In genomic region chr17:17504341-17505140, GRCh38 we compare ENCODE assay signal across 20 cellular contexts. TPM values are rescaled to one million over a fixed set of nuclear protein-coding genes. Genes with fewer than 3 reads are reported as not detected.
DNase-seq lines count a peak whose midpoint lies in the region; ATAC-seq and TF ChIP-seq lines count a peak whose summit lies in the region.
"Had no signal": no experiment of that assay in that cellular context is flagged by ENCODE, and none has a peak within 500 bp of the region (broad histone marks: within the 10 kb centered on the region; RNA-seq: fewer than 3 reads in every experiment).

No MANE protein-coding gene starts in this region.

- no peaks in the 10 kb centered on the region for H3K27me3 Mint-ChIP-seq in WTC11 (ENCODE audit: low read depth)

- no peaks in the 10 kb centered on the region for H4K20me1 ChIP-seq in smooth muscle cell (ENCODE audit: low read depth)

- WGBS in right lobe of liver (ENCODE audit: insufficient coverage, low coverage, low lambda C conversion rate, missing lambda C conversion rate) = 75% methylated on average over 7 of the region's 20 CpGs
- WGBS in smooth muscle cell (ENCODE audit: low lambda C conversion rate) = 91% methylated on average over 20 of the region's 20 CpGs

- H3K79me2 ChIP-seq in smooth muscle cell (ENCODE audit: low read depth) = no peaks in the 10 kb centered on the region

- no peak for TF ChIP-seq CTCF in right atrium auricular region (IDR thresholded peaks at IDR 0.05)
- TF ChIP-seq CTCF in WTC11 (IDR thresholded peaks at IDR 0.05) = no peak
- no peak for TF ChIP-seq CTCF in right lobe of liver (IDR thresholded peaks at IDR 0.05)
- TF ChIP-seq CTCF in smooth muscle cell (IDR thresholded peaks at IDR 0.05; ENCODE audit: borderline replicate concordance, insufficient read depth, poor library complexity, severe bottlenecking) = no peak

- TF ChIP-seq POLR2A in right lobe of liver (IDR thresholded peaks at IDR 0.05) = no peak

- peaks cover 0 to 19% of the 10 kb centered on the region in 2 donors for H3K4me1 ChIP-seq in right atrium auricular region
- no peaks in the 10 kb centered on the region for H3K4me1 ChIP-seq in right lobe of liver
- H3K4me1 ChIP-seq in smooth muscle cell (ENCODE audit: low read depth) = no peaks in the 10 kb centered on the region
- H3K4me1 ChIP-seq: BE2C had no signal

- no peaks in the 10 kb centered on the region; the same call in 1 of the 2 replicates for H3K4me1 Mint-ChIP-seq in WTC11
- H3K4me1 Mint-ChIP-seq: CD4-positive, alpha-beta memory T cell had no signal

- H3K9me3 ChIP-seq in right atrium auricular region = no peaks in the 10 kb centered on the region
- no peaks in the 10 kb centered on the region for H3K9me3 ChIP-seq in right lobe of liver
- no peaks in the 10 kb centered on the region for H3K9me3 ChIP-seq in smooth muscle cell (replicated peaks; ENCODE audit: low read depth)
- H3K9me3 ChIP-seq: BE2C had no signal

- H3K27me3 ChIP-seq in right atrium auricular region = no peaks in the 10 kb centered on the region
- no peaks in the 10 kb centered on the region for H3K27me3 ChIP-seq in right lobe of liver
- H3K27me3 ChIP-seq in smooth muscle cell (ENCODE audit: low read depth) = no peaks in the 10 kb centered on the region
- H3K27me3 ChIP-seq: BE2C had no signal

- CTCF ChIA-PET in WTC11 (lab: Charles Lee) = interaction anchor here (1.1 to 3.4 kb wide), 5 partner anchors 8 to 63 kb away, joined by 4 to 20 read pairs (median 6); partner anchors contain the start of gene RASD1

- H3K4me2 ChIP-seq in smooth muscle cell = no peak overlapping the region
- H3K4me2 ChIP-seq: KMS-11 had no signal

- H3K9me3 Mint-ChIP-seq in WTC11 = no peaks in the 10 kb centered on the region
- H3K9me3 Mint-ChIP-seq: CD4-positive, alpha-beta memory T cell had no signal

- H3K36me3 ChIP-seq in right atrium auricular region (no peaks in the 10 kb centered on the region), right lobe of liver (no peaks in the 10 kb centered on the region), smooth muscle cell (ENCODE audit: low read depth) (no peaks in the 10 kb centered on the region)
- H3K36me3 ChIP-seq: BE2C had no signal

- POLR2A ChIA-PET in WTC11 (lab: Charles Lee) = no interaction called here

- H3K9ac ChIP-seq in smooth muscle cell (ENCODE audit: low read depth) = no peak overlapping the region
- H3K9ac ChIP-seq: GM23248, KMS-11 had no signal

- peak; percentile 20 for DNase-seq in Right ventricle myocardium superior
- DNase-seq in right atrium auricular region (ENCODE audit: low spot score) = no peak
- no peak for DNase-seq in WTC11 (ENCODE audit: low spot score)
- DNase-seq in right lobe of liver = peak in 1 of 3 donors; percentile 49
- DNase-seq in smooth muscle cell (lab: John Stamatoyannopoulos, UW; ENCODE audit: unreplicated experiment) = no peak
- DNase-seq: 8988T; BE2C; CD4-positive, alpha-beta memory T cell; GF-D8; GM23248; NCI-H187; NCI-H2107; NCI-H510A; NCI-H748 treated with DMSO at 0.1 percent for 48 hours; SHP77 treated with DMSO at 0.1 percent for 48 hours had no signal

- no peak overlapping the region for H2AFZ ChIP-seq in smooth muscle cell (ENCODE audit: low read depth)
- H2AFZ ChIP-seq: GM23248 had no signal

- H3F3A ChIP-seq in smooth muscle cell (ENCODE audit: low read depth) = no peaks in the 10 kb centered on the region

- H3K36me3 Mint-ChIP-seq in WTC11 = no peaks in the 10 kb centered on the region
- H3K36me3 Mint-ChIP-seq: CD4-positive, alpha-beta memory T cell had no signal

- H3K4me3 Mint-ChIP-seq in WTC11 = no peak overlapping the region
- H3K4me3 Mint-ChIP-seq: CD4-positive, alpha-beta memory T cell had no signal

- peak overlapping the region; percentile 68 for H3K27ac Mint-ChIP-seq in WTC11
- H3K27ac Mint-ChIP-seq: CD4-positive, alpha-beta memory T cell had no signal

- H3K27ac ChIP-seq in right atrium auricular region (peak overlapping the region in 1 of 2 donors; percentile 84), right lobe of liver (no peak overlapping the region), temporal lobe (ENCODE audit: low read depth, low read length) (peak overlapping the region; percentile 6), smooth muscle cell (ENCODE audit: low read depth) (no peak overlapping the region)
- H3K27ac ChIP-seq: GM23248, KMS-11 had no signal

- intact Hi-C loops in Right ventricle myocardium superior (cut with DNase I) (no loop called here), right lobe of liver (cut with DNase I) (loop anchor here in 1 of 2 donors (10.0 kb wide), 1 partner anchor 130 kb away; no protein-coding TSS in a partner anchor)

- ATAC-seq in Right ventricle myocardium superior (ENCODE audit: poor library complexity) = no peak
- no peak for ATAC-seq in WTC11
- peak in 3 of 4 donors; percentile 2 to 8 (median 5) for ATAC-seq in right lobe of liver
- ATAC-seq in HG02884 (IDR thresholded peaks at IDR 0.05; ENCODE audit: unreplicated experiment) = no peak
- ATAC-seq in HG03442 (IDR thresholded peaks at IDR 0.05; ENCODE audit: unreplicated experiment) = no peak
- ATAC-seq: HCT116 had no signal

- no peak overlapping the region for H3K4me3 ChIP-seq in right atrium auricular region
- no peak overlapping the region for H3K4me3 ChIP-seq in right lobe of liver
- H3K4me3 ChIP-seq in smooth muscle cell = no peak overlapping the region
- H3K4me3 ChIP-seq: GM23248 had no signal

TF ChIP-seq in WTC11, 78 proteins besides CTCF, POLR2A, EP300 and RAD21 (continues in another document):
- TF ChIP-seq ATF6 (CRISPR knock-in tag; IDR thresholded peaks at IDR 0.05) = no peak
- no peak for TF ChIP-seq OVOL2 (CRISPR knock-in tag; IDR thresholded peaks at IDR 0.05; ENCODE audit: borderline replicate concordance)
- TF ChIP-seq NFATC4 (CRISPR knock-in tag; IDR thresholded peaks at IDR 0.05) = no peak
- TF ChIP-seq JUN (CRISPR knock-in tag; IDR thresholded peaks at IDR 0.05) = no peak
- TF ChIP-seq ZNF232 (CRISPR knock-in tag; IDR thresholded peaks at IDR 0.05) = no peak
- no peak for TF ChIP-seq CREM (CRISPR knock-in tag; IDR thresholded peaks at IDR 0.05)
- no peak for TF ChIP-seq MLX (CRISPR knock-in tag; IDR thresholded peaks at IDR 0.05)
- no peak for TF ChIP-seq NR3C1 (CRISPR knock-in tag; conservative IDR thresholded peaks at IDR 0.05; ENCODE audit: low read depth)
- no peak for TF ChIP-seq FOXP4 (CRISPR knock-in tag; IDR thresholded peaks at IDR 0.05)
- TF ChIP-seq ZNF396 (CRISPR knock-in tag; IDR thresholded peaks at IDR 0.05; ENCODE audit: borderline replicate concordance) = no peak
- TF ChIP-seq CREB1 (CRISPR knock-in tag; IDR thresholded peaks at IDR 0.05) = no peak
- no peak for TF ChIP-seq GABPB1 (CRISPR knock-in tag; IDR thresholded peaks at IDR 0.05)
- TF ChIP-seq ZNF423 (CRISPR knock-in tag; IDR thresholded peaks at IDR 0.05) = no peak
- TF ChIP-seq ESRRA (CRISPR knock-in tag; IDR thresholded peaks at IDR 0.05; ENCODE audit: borderline replicate concordance) = no peak

RNA-seq across cellular contexts. Expression of gene RASD1, which starts 8.3 kb away (rescaled TPM):
- total RNA-seq in Right ventricle myocardium superior (39.8 TPM), right atrium auricular region (100 to 1,000 TPM in 1 of 2 donors, 10 to 100 TPM in 1; 37.9 to 131 TPM), WTC11 (2021) (5.1 to 5.3 TPM (median 5.2 TPM) in 3 replicates), right lobe of liver (100 to 1,000 TPM in 3 of 6 experiments, 10 to 100 TPM in 2, 1 to 10 TPM in 1; 1.0 to 230 (median 101) TPM), temporal lobe (7.4 TPM), smooth muscle cell (1.4 and 5.0 TPM in 2 replicates)
- polyA plus RNA-seq in smooth muscle cell = 5.7 and 8.1 TPM in 2 replicates

RNA-seq across cellular contexts. Expression of gene MED9, which starts 27.7 kb away (rescaled TPM):
- total RNA-seq in Right ventricle myocardium superior (37.5 TPM), right atrium auricular region (10 to 100 TPM; 36.7 to 41.0 TPM), WTC11 (2021) (15.9 to 21.1 TPM (median 18.1 TPM) in 3 replicates), right lobe of liver (10 to 100 TPM in 3 of 6 experiments, 1 to 10 TPM in 3; 5.7 to 24.4 (median 12.4) TPM), temporal lobe (10.8 TPM), smooth muscle cell (13.6 and 15.4 TPM in 2 replicates)
- 8.4 and 9.6 TPM in 2 replicates for polyA plus RNA-seq in smooth muscle cell

Comparison
In these comparisons a context has a peak if more than half of its experiments do, and no peak if none do; other contexts are left out.
1. ATAC-seq: peak in right lobe of liver (3 of 4); none in Right ventricle myocardium superior (single experiment), WTC11 (single experiment), HG02884 (single experiment) and HG03442 (single experiment).